Comparison of ENCODE assay signal across 1 cellular context in the genomic region with DNA sequence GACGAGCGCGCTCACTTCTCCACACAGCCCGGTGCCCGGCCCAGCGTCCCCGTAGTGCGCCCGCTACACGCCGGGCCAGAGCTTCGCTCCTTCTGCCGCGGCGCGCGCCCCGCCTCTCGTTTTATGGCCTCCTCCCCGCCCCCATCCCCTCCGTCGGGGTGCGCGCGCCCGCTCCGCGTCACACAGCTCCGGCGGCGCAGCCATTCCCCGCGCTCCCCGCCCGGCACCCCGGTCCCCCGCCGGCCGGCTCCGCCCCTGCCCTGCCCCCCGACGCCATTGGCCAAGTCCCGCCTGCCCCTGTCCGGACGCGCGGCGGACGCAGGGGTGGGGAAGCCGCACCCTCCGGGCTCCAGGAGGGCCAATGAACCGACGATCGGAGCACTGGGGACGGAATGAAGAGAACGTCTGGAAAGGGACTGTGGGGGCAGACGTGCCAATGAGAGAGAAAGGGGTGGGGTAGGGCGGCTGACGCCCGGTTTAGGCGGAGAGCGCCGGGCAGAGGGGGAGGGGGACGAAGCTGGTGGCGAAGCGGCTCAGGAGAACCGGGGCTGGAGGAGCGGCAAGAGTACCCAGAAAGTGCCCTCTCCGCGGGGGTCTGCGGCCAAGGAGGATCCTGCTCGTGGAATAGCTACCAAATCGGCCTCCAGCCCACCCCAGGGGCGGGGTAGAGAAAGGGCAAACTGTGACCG.
TF ChIP-seq lines count a peak whose summit lies in the region.

TOB1 (minus strand) TSS at position 94 of the 689 bp plus-strand sequence. CDS start 2,337 bp downstream, outside the sequence.

TF ChIP-seq in SK-N-SH, 30 proteins besides CTCF, POLR2A, EP300 and RAD21 (continued from another document):
- TF ChIP-seq, protein P1, sequence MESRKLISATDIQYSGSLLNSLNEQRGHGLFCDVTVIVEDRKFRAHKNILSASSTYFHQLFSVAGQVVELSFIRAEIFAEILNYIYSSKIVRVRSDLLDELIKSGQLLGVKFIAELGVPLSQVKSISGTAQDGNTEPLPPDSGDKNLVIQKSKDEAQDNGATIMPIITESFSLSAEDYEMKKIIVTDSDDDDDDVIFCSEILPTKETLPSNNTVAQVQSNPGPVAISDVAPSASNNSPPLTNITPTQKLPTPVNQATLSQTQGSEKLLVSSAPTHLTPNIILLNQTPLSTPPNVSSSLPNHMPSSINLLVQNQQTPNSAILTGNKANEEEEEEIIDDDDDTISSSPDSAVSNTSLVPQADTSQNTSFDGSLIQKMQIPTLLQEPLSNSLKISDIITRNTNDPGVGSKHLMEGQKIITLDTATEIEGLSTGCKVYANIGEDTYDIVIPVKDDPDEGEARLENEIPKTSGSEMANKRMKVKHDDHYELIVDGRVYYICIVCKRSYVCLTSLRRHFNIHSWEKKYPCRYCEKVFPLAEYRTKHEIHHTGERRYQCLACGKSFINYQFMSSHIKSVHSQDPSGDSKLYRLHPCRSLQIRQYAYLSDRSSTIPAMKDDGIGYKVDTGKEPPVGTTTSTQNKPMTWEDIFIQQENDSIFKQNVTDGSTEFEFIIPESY (IDR thresholded peaks at IDR 0.05; ENCODE audit: borderline replicate concordance, low read depth), result 0 out of 2 replicates have a peak, but pooled peaks have one; percentile 51
- TF ChIP-seq JUND (IDR thresholded peaks at IDR 0.05), result peak; percentile 16; the same call in 1 of the 2 replicates
- TF ChIP-seq, protein P2, sequence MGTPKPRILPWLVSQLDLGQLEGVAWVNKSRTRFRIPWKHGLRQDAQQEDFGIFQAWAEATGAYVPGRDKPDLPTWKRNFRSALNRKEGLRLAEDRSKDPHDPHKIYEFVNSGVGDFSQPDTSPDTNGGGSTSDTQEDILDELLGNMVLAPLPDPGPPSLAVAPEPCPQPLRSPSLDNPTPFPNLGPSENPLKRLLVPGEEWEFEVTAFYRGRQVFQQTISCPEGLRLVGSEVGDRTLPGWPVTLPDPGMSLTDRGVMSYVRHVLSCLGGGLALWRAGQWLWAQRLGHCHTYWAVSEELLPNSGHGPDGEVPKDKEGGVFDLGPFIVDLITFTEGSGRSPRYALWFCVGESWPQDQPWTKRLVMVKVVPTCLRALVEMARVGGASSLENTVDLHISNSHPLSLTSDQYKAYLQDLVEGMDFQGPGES (IDR thresholded peaks at IDR 0.05; ENCODE audit: low read depth, low read length), result no peak
- peak; percentile 85 for TF ChIP-seq REST (IDR thresholded peaks at IDR 0.05; ENCODE audit: low read depth, low read length)
- no peak; the same call in 1 of the 2 replicates for TF ChIP-seq ELF1 (IDR thresholded peaks at IDR 0.05)
- no peak; the same call in none of the 2 replicates for TF ChIP-seq MXI1 (IDR thresholded peaks at IDR 0.05; ENCODE audit: low read depth, low read length)
